Comparison of ENCODE assay signal across 19 cellular contexts in the genomic region with DNA sequence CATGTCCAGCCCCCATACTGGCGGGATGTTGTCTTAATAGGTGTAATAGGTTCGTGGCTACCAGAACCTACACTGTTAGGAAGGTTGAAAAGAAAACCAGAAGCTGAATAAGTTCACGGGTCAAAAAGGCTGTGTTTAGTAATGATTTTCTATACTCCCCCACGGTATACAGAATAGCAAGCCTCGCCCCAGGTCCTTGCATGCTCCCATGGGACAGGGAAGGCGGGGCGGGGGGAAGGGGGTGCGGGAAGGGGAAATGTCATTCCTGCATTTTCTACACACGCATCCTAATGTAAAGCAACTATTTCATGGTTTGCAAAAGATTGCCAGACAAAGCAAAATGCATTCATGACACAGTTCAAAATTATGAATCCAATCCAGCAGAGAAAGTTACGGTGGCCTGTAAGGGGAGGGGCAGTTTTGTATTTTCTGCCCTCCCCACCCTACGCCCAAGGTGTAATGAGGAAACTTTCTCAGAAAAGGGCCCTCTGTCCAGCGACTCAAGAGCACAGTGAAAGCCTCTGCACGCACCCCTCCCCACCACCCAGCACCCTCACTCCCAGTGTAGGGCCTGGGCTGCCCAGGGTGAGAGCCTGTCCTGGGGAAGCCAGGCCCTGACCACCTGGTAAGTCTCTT.
DNase-seq lines count a peak whose midpoint lies in the region; ATAC-seq, FAIRE-seq and TF ChIP-seq lines count a peak whose summit lies in the region.
"Had no signal": no experiment of that assay in that cellular context is flagged by ENCODE, and none has a peak within 500 bp of the region (broad histone marks: within the 10 kb centered on the region; RNA-seq: fewer than 3 reads in every experiment).

No MANE protein-coding gene starts in this region.

- no peaks in the 10 kb centered on the region for H3K9me3 Mint-ChIP-seq in mesothelial cell of epicardium
- H3K9me3 Mint-ChIP-seq: activated CD8-positive, alpha-beta T cell treated with anti-CD3 and anti-CD28 coated beads for 36 hours; CD4-positive, CD25-positive, alpha-beta regulatory T cell had no signal

- H3K9me3 ChIP-seq in BLaER1 treated with 17β-estradiol and CSF1 and Interleukin-3, amounts not matched to agents 10 nM and 100 nM (replicated peaks in 1 of 11): no peaks in the 10 kb centered on the region
- no peaks in the 10 kb centered on the region for H3K9me3 ChIP-seq in K562 (replicated peaks; ENCODE audit: control insufficient read depth, insufficient read depth, low read depth, low read length)
- H3K9me3 ChIP-seq in upper lobe of left lung: no peaks in the 10 kb centered on the region
- H3K9me3 ChIP-seq: suprapubic skin had no signal

- peak overlapping the region; percentile 76 to 95 (median 85) for H3K4me2 ChIP-seq in BLaER1 treated with 17β-estradiol and CSF1 and Interleukin-3, amounts not matched to agents 10 nM and 100 nM
- H3K4me2 ChIP-seq in K562 (ENCODE audit: insufficient read depth, low read length): no peak overlapping the region

- peak overlapping the region; percentile 95 for H3K27ac Mint-ChIP-seq in mesothelial cell of epicardium
- H3K27ac Mint-ChIP-seq: activated CD8-positive, alpha-beta T cell treated with anti-CD3 and anti-CD28 coated beads for 36 hours; CD4-positive, CD25-positive, alpha-beta regulatory T cell had no signal

- H3K36me3 Mint-ChIP-seq in mesothelial cell of epicardium: peaks cover 5% of the 10 kb centered on the region
- H3K36me3 Mint-ChIP-seq: CD4-positive, CD25-positive, alpha-beta regulatory T cell had no signal

- peaks cover 0 to 9% (median 0%) of the 10 kb centered on the region in 11 experiments; a peak in 3 of 22 replicates for H4K20me1 ChIP-seq in BLaER1 treated with 17β-estradiol and CSF1 and Interleukin-3, amounts not matched to agents 10 nM and 100 nM
- H4K20me1 ChIP-seq in K562 (replicated peaks; ENCODE audit: control insufficient read depth, insufficient read depth, low read length): peaks cover 9% of the 10 kb centered on the region; the same call in 1 of the 2 replicates

- no peak overlapping the region for H2AFZ ChIP-seq in K562 (ENCODE audit: low read depth, low read length)

- CTCF ChIA-PET in K562 (lab: Yijun Ruan, JAX; ENCODE audit: low intra/inter-chr PET ratio): no interaction called here

- 78% methylated on average over 12 of the region's 13 CpGs for WGBS in K562 (ENCODE audit: insufficient coverage, low coverage, missing lambda C conversion rate)
- 74 to 79% methylated on average over 13 of the region's 13 CpGs for WGBS in upper lobe of left lung, 2 donors

- FAIRE-seq in K562 (lab: Jason Lieb, UNC): no peak
- FAIRE-seq: frontal cortex, G401.6, H1, kidney had no signal

- DNase-seq in K562 (ENCODE audit: extremely low read depth in 1 of 4, low spot score in 3 of 4) (no peak), mesothelial cell of epicardium (ENCODE audit: low spot score in 2 of 2, unreplicated experiment in 2 of 2) (no peak), sciatic nerve (ENCODE audit: low spot score) (peak; percentile 12), HK-2 (ENCODE audit: unreplicated experiment) (no peak), NCI-H2227 treated with DMSO at 0.1 percent for 48 hours (lab: John Stamatoyannopoulos, UW) (no peak), upper lobe of left lung (no peak)
- DNase-seq: activated CD8-positive, alpha-beta T cell treated with anti-CD3 and anti-CD28 coated beads for 36 hours; activated naive CD4-positive, alpha-beta T cell; amniotic stem cell; CD4-positive, CD25-positive, alpha-beta regulatory T cell; kidney; NCI-H2171 treated with DMSO at 0.1 percent for 48 hours had no signal

- H3K4me3 Mint-ChIP-seq in mesothelial cell of epicardium: no peak overlapping the region
- H3K4me3 Mint-ChIP-seq: activated CD8-positive, alpha-beta T cell treated with anti-CD3 and anti-CD28 coated beads for 36 hours; CD4-positive, CD25-positive, alpha-beta regulatory T cell had no signal

- in situ Hi-C loops in K562 (cut with MboI): no loop called here

- TF ChIP-seq RAD21 in K562 (CRISPR knock-in tag; conservative IDR thresholded peaks at IDR 0.05 in 1 of 2, IDR thresholded peaks at IDR 0.05 in 1 of 2): no peak

- H3K4me3 ChIP-seq in BLaER1 treated with 17β-estradiol and CSF1 and Interleukin-3, amounts not matched to agents 10 nM and 100 nM: peak overlapping the region in 1 of 10 experiments; percentile 36; a peak in 2 of 20 replicates
- no peak overlapping the region for H3K4me3 ChIP-seq in K562
- no peak overlapping the region for H3K4me3 ChIP-seq in upper lobe of left lung
- H3K4me3 ChIP-seq: suprapubic skin had no signal

- peaks cover 0 to 19% (median 0%) of the 10 kb centered on the region in 11 experiments; a peak in 5 of 22 replicates for H3K27me3 ChIP-seq in BLaER1 treated with 17β-estradiol and CSF1 and Interleukin-3, amounts not matched to agents 10 nM and 100 nM
- H3K27me3 ChIP-seq in K562 (ENCODE audit: control insufficient read depth in 2 of 2, insufficient read depth in 2 of 2, low read length in 2 of 2): no peaks in the 10 kb centered on the region
- no peaks in the 10 kb centered on the region for H3K27me3 ChIP-seq in upper lobe of left lung
- H3K27me3 ChIP-seq: suprapubic skin had no signal

- H3K9me1 ChIP-seq in K562 (ENCODE audit: control insufficient read depth, insufficient read depth, low read length): peaks cover 9% of the 10 kb centered on the region

- no peak overlapping the region; a peak in 1 of 22 replicates for H3K9ac ChIP-seq in BLaER1 treated with 17β-estradiol and CSF1 and Interleukin-3, amounts not matched to agents 10 nM and 100 nM
- H3K9ac ChIP-seq in K562 (ENCODE audit: insufficient read depth in 1 of 2, low read depth in 2 of 2, low read length in 2 of 2): no peak overlapping the region

- no peaks in the 10 kb centered on the region for H3K27me3 Mint-ChIP-seq in mesothelial cell of epicardium (ENCODE audit: low read depth)

- H3K4me1 ChIP-seq in BLaER1 treated with 17β-estradiol and CSF1 and Interleukin-3, amounts not matched to agents 10 nM and 100 nM: peaks cover 43 to 93% (median 88%) of the 10 kb centered on the region in 10 experiments
- H3K4me1 ChIP-seq in K562 (replicated peaks in 1 of 2; ENCODE audit: control insufficient read depth in 2 of 2, insufficient read depth in 2 of 2, low read length in 2 of 2) (peaks cover 0 to 15% of the 10 kb centered on the region in 2 experiments; a peak in 4 of 5 replicates), upper lobe of left lung (peaks cover 0 to 16% (median 9%) of the 10 kb centered on the region in 4 donors)

- ATAC-seq in K562 (no peak), sciatic nerve (no peak), GM18909 (IDR thresholded peaks at IDR 0.05; ENCODE audit: poor library complexity, unreplicated experiment) (no peak), upper lobe of left lung (ENCODE audit: low FRiP score in 2 of 2) (no peak)
- ATAC-seq: activated CD8-positive, alpha-beta T cell treated with anti-CD3 and anti-CD28 coated beads for 36 hours had no signal

- H3K4me1 Mint-ChIP-seq in mesothelial cell of epicardium: peaks cover 86% of the 10 kb centered on the region

- no peak for TF ChIP-seq POLR2A in K562 (conservative IDR thresholded peaks at IDR 0.05)
- TF ChIP-seq POLR2A in upper lobe of left lung (IDR thresholded peaks at IDR 0.05): no peak

- intact Hi-C loops in K562 (cut with micrococcal nuclease): no loop called here
- intact Hi-C loops in sciatic nerve (cut with DNase I): no loop called here

- H3K36me3 ChIP-seq in BLaER1 treated with 17β-estradiol and CSF1 and Interleukin-3, amounts not matched to agents 10 nM and 100 nM: no peaks in the 10 kb centered on the region
- H3K36me3 ChIP-seq in K562 (ENCODE audit: control insufficient read depth, insufficient read depth, low read length): peaks cover 7% of the 10 kb centered on the region; the same call in 1 of the 3 replicates
- H3K36me3 ChIP-seq in upper lobe of left lung: no peaks in the 10 kb centered on the region
- H3K36me3 ChIP-seq: suprapubic skin had no signal

- POLR2A ChIA-PET in K562 (lab: Yijun Ruan, JAX): no interaction called here

- no TSS peak for BruUV-seq in K562 (replicated peaks; lab: Mats Ljungman, UMichigan)

- no peak overlapping the region for H3K27ac ChIP-seq in BLaER1 treated with 17β-estradiol and CSF1 and Interleukin-3, amounts not matched to agents 10 nM and 100 nM
- H3K27ac ChIP-seq in K562 (ENCODE audit: extremely low read depth, low read depth, low read length) (no peak overlapping the region), upper lobe of left lung (peak overlapping the region in 1 of 4 donors; percentile 33)
- H3K27ac ChIP-seq: epithelial cell of prostate, suprapubic skin had no signal

- peaks cover 36% of the 10 kb centered on the region for H3K79me2 ChIP-seq in K562 (ENCODE audit: control insufficient read depth, insufficient read depth, low read length)

- TF ChIP-seq EP300 in K562 (IDR thresholded peaks at IDR 0.05; ENCODE audit: low read length) (no peak), upper lobe of left lung (IDR thresholded peaks at IDR 0.05) (no peak)

- TF ChIP-seq CTCF in K562 (IDR thresholded peaks at IDR 0.05 in 2 of 3, conservative IDR thresholded peaks at IDR 0.05 in 1 of 3; ENCODE audit: insufficient read depth in 2 of 3, low read depth in 1 of 3, low read length in 3 of 3) (no peak), mesothelial cell of epicardium (IDR thresholded peaks at IDR 0.05; ENCODE audit: unreplicated experiment) (no peak), upper lobe of left lung (IDR thresholded peaks at IDR 0.05) (no peak)
